In genomic region chr19:10766681-10767201, GRCh38 we compare ENCODE assay signal across 9 cellular contexts. TPM values are rescaled to one million over a fixed set of nuclear protein-coding genes. Genes with fewer than 3 reads are reported as not detected.
DNase-seq lines count a peak whose midpoint lies in the region; ATAC-seq, FAIRE-seq and TF ChIP-seq lines count a peak whose summit lies in the region.
"Had no signal": no experiment of that assay in that cellular context is flagged by ENCODE, and none has a peak within 500 bp of the region (broad histone marks: within the 10 kb centered on the region; RNA-seq: fewer than 3 reads in every experiment).

No MANE protein-coding gene starts in this region.

- no peak overlapping the region for H3K4me2 ChIP-seq in K562 (ENCODE audit: insufficient read depth, low read length)

- H3K36me3 Mint-ChIP-seq in activated naive CD4-positive, alpha-beta T cell treated with anti-CD3 and anti-CD28 coated beads, Interleukin-2, amount 10 ng/mL, durations not matched to agents 7 days and 5 days: peaks cover 50% of the 10 kb centered on the region
- H3K36me3 Mint-ChIP-seq in type B pancreatic cell: peaks cover 6% of the 10 kb centered on the region

- H3K9me3 ChIP-seq in K562 (replicated peaks; ENCODE audit: control insufficient read depth, insufficient read depth, low read depth, low read length) (no peaks in the 10 kb centered on the region), left lung (no peaks in the 10 kb centered on the region)

- peak overlapping the region in 1 of 2 experiments; percentile 79; a peak in 2 of 4 replicates for H3K9ac ChIP-seq in K562 (ENCODE audit: insufficient read depth in 1 of 2, low read depth in 2 of 2, low read length in 2 of 2)

- FAIRE-seq in K562 (lab: Jason Lieb, UNC): no peak

- intact Hi-C loops in K562 (cut with micrococcal nuclease) (no loop called here), left lung (cut with DNase I) (no loop called here)

- CTCF ChIA-PET in activated naive CD4-positive, alpha-beta T cell treated with anti-CD3 and anti-CD28 coated beads, Interleukin-2, amount 10 ng/mL, durations not matched to agents 7 days and 5 days (lab: Charles Lee): interaction anchor here (1.3 to 1.5 kb wide), 2 partner anchors 48 to 50 kb away, joined by 3 to 9 read pairs; partner anchors contain the start of gene DNM2
- CTCF ChIA-PET in K562 (lab: Yijun Ruan, JAX; ENCODE audit: low intra/inter-chr PET ratio): interaction anchor here (0.7 kb wide), 1 partner anchor 111 kb away, joined by 3 read pairs; no protein-coding TSS in a partner anchor

- peaks cover 32% of the 10 kb centered on the region; the same call in 1 of the 2 replicates for H4K20me1 ChIP-seq in K562 (replicated peaks; ENCODE audit: control insufficient read depth, insufficient read depth, low read length)

- H3K27me3 ChIP-seq in K562 (ENCODE audit: control insufficient read depth in 2 of 2, insufficient read depth in 2 of 2, low read length in 2 of 2) (no peaks in the 10 kb centered on the region), left lung (no peaks in the 10 kb centered on the region)

- peaks cover 73% of the 10 kb centered on the region for H3K79me2 ChIP-seq in K562 (ENCODE audit: control insufficient read depth, insufficient read depth, low read length)

- peaks cover 64% of the 10 kb centered on the region for H3K4me1 Mint-ChIP-seq in activated naive CD4-positive, alpha-beta T cell treated with anti-CD3 and anti-CD28 coated beads, Interleukin-2, amount 10 ng/mL, durations not matched to agents 7 days and 5 days
- H3K4me1 Mint-ChIP-seq in type B pancreatic cell (ENCODE audit: unreplicated experiment): peaks cover 7% of the 10 kb centered on the region

- no TSS peak for BruUV-seq in K562 (replicated peaks; lab: Mats Ljungman, UMichigan)

- TF ChIP-seq RAD21 in K562 (CRISPR knock-in tag; conservative IDR thresholded peaks at IDR 0.05 in 1 of 2, IDR thresholded peaks at IDR 0.05 in 1 of 2): no peak

- POLR2A ChIA-PET in K562 (lab: Yijun Ruan, JAX): interaction anchor here (0.8 to 1.2 kb wide), 3 partner anchors 10 to 28 kb away, joined by 3 to 4 read pairs (median 3); no protein-coding TSS in a partner anchor

- H3K9me3 Mint-ChIP-seq in activated naive CD4-positive, alpha-beta T cell treated with anti-CD3 and anti-CD28 coated beads, Interleukin-2, amount 10 ng/mL, durations not matched to agents 7 days and 5 days: no peaks in the 10 kb centered on the region
- no peaks in the 10 kb centered on the region for H3K9me3 Mint-ChIP-seq in type B pancreatic cell
- H3K9me3 Mint-ChIP-seq: CD4-positive, CD25-positive, alpha-beta regulatory T cell had no signal

- no peak for TF ChIP-seq EP300 in K562 (IDR thresholded peaks at IDR 0.05; ENCODE audit: low read length)

- H2AFZ ChIP-seq in K562 (ENCODE audit: low read depth, low read length): no peak overlapping the region

- 83% methylated on average over 7 of the region's 10 CpGs for WGBS in K562 (ENCODE audit: insufficient coverage, low coverage, missing lambda C conversion rate)

- peak overlapping the region; percentile 70 for H3K27ac Mint-ChIP-seq in activated naive CD4-positive, alpha-beta T cell treated with anti-CD3 and anti-CD28 coated beads, Interleukin-2, amount 10 ng/mL, durations not matched to agents 7 days and 5 days
- H3K27ac Mint-ChIP-seq in type B pancreatic cell: peak overlapping the region; percentile 59

- H3K4me3 Mint-ChIP-seq in activated naive CD4-positive, alpha-beta T cell treated with anti-CD3 and anti-CD28 coated beads, Interleukin-2, amount 10 ng/mL, durations not matched to agents 7 days and 5 days: no peak overlapping the region
- H3K4me3 Mint-ChIP-seq in type B pancreatic cell: no peak overlapping the region
- H3K4me3 Mint-ChIP-seq: CD4-positive, CD25-positive, alpha-beta regulatory T cell had no signal

- DNase-seq in activated naive CD4-positive, alpha-beta T cell treated with anti-CD3 and anti-CD28 coated beads, Interleukin-2, amount 10 ng/mL, durations not matched to agents 7 days and 5 days: no peak
- no peak for DNase-seq in activated naive CD4-positive, alpha-beta T cell treated with Interleukin-2 at 50 U/mL for 16 hours
- DNase-seq in K562 (ENCODE audit: extremely low read depth in 1 of 4, low spot score in 3 of 4) (no peak), left lung (no peak), type B pancreatic cell (ENCODE audit: extremely low spot score, unreplicated experiment) (no peak), iPS-NIHi11 (ENCODE audit: low spot score) (no peak), OCI-M2 (lab: John Stamatoyannopoulos, UW; ENCODE audit: unreplicated experiment) (no peak)
- DNase-seq: CD4-positive, CD25-positive, alpha-beta regulatory T cell had no signal

- peaks cover 77% of the 10 kb centered on the region; the same call in 2 of the 3 replicates for H3K36me3 ChIP-seq in K562 (ENCODE audit: control insufficient read depth, insufficient read depth, low read length)
- peaks cover 0 to 36% of the 10 kb centered on the region in 2 donors for H3K36me3 ChIP-seq in left lung

- H3K27ac ChIP-seq in K562 (ENCODE audit: extremely low read depth, low read depth, low read length) (no peak overlapping the region), left lung (peak overlapping the region; percentile 35 to 53)

- no peaks in the 10 kb centered on the region for H3K27me3 Mint-ChIP-seq in activated naive CD4-positive, alpha-beta T cell treated with anti-CD3 and anti-CD28 coated beads, Interleukin-2, amount 10 ng/mL, durations not matched to agents 7 days and 5 days
- no peaks in the 10 kb centered on the region for H3K27me3 Mint-ChIP-seq in type B pancreatic cell
- H3K27me3 Mint-ChIP-seq: CD4-positive, CD25-positive, alpha-beta regulatory T cell had no signal

- no peak for TF ChIP-seq POLR2A in K562 (conservative IDR thresholded peaks at IDR 0.05)

- in situ Hi-C loops in K562 (cut with MboI): no loop called here

- H3K4me3 ChIP-seq in K562 (no peak overlapping the region), left lung (no peak overlapping the region)

- H3K9me1 ChIP-seq in K562 (ENCODE audit: control insufficient read depth, insufficient read depth, low read length): peaks cover 8% of the 10 kb centered on the region

- ATAC-seq in K562 (no peak), left lung (peak; percentile 39), HG02571 (IDR thresholded peaks at IDR 0.05; ENCODE audit: unreplicated experiment) (no peak)

- TF ChIP-seq CTCF in K562 (IDR thresholded peaks at IDR 0.05 in 2 of 3, conservative IDR thresholded peaks at IDR 0.05 in 1 of 3; ENCODE audit: insufficient read depth in 2 of 3, low read depth in 1 of 3, low read length in 3 of 3) (no peak), left lung (IDR thresholded peaks at IDR 0.05) (no peak), type B pancreatic cell (conservative IDR thresholded peaks at IDR 0.05) (no peak)

- H3K4me1 ChIP-seq in K562 (replicated peaks in 1 of 2; ENCODE audit: control insufficient read depth in 2 of 2, insufficient read depth in 2 of 2, low read length in 2 of 2): peaks cover 9 to 32% of the 10 kb centered on the region in 2 experiments; a peak in 4 of 5 replicates
- H3K4me1 ChIP-seq in left lung: peaks cover 41 to 86% of the 10 kb centered on the region in 2 donors

TF ChIP-seq in K562, 482 proteins besides CTCF, POLR2A, EP300 and RAD21:
- peak; percentile 38; the same call in 1 of the 2 replicates for TF ChIP-seq POLR2G (IDR thresholded peaks at IDR 0.05; ENCODE audit: low read depth, low read length)
- TF ChIP-seq HBP1 (CRISPR knock-in tag; IDR thresholded peaks at IDR 0.05): no peak

RNA-seq across cellular contexts. Expression of gene DNM2, which starts 48.9 kb away (rescaled TPM):
- total RNA-seq in K562 (2011; cell fraction: chromatin; rRNA removed; ENCODE audit: low replicate concordance): 612 and 1,251 TPM in 2 replicates
- total RNA-seq in K562 (2011; cell fraction: nucleolus; rRNA removed): 540 and 557 TPM in 2 replicates
- 513 and 610 TPM in 2 replicates for total RNA-seq in K562 (2011; cell fraction: nucleoplasm; rRNA removed)
- total RNA-seq in K562 (2014; rRNA removed): 77.1 and 94.4 TPM in 2 replicates
- 53.2 and 53.5 TPM in 2 replicates for total RNA-seq in K562 (2014; rRNA removed; fragmentation: Illumina TruSeq; extraction: Trizol)
- 66.6 and 67.2 TPM in 2 replicates for total RNA-seq in K562 (2015; rRNA removed; fragmentation: Illumina TruSeq; extraction: Trizol)
- total RNA-seq in K562 (2021): 153 and 161 TPM in 2 replicates
- polyA plus RNA-seq in K562 (2011; rRNA removed): 72.6 and 122 TPM in 2 replicates
- polyA plus RNA-seq in K562 (2011; cell fraction: cytosol; rRNA removed): 66.0 and 77.5 TPM in 2 replicates
- 343 and 372 TPM in 2 replicates for polyA plus RNA-seq in K562 (2011; cell fraction: nucleus; rRNA removed)
- 121 and 177 TPM in 2 replicates for polyA plus RNA-seq in K562 (2012)
- 93.5 and 112 TPM in 2 replicates for polyA plus RNA-seq in K562 (2014; fragmentation: Illumina TruSeq; extraction: Trizol)
- 1 to 10 TPM; 2.2 to 2.4 TPM for polyA plus RNA-seq in K562 (2014; fragmentation: Nextera tagmentation; extraction: Ambion mirVana)
- polyA plus RNA-seq in K562 (2014; rRNA removed): 88.8 and 104 TPM in 2 replicates
- 138 and 139 TPM in 2 replicates for polyA minus RNA-seq in K562 (2011; rRNA and poly(A)+ RNA removed)
- polyA minus RNA-seq in K562 (2011; cell fraction: cytosol; rRNA and poly(A)+ RNA removed): 108 and 150 TPM in 2 replicates
- polyA minus RNA-seq in K562 (2011; cell fraction: nucleus; rRNA and poly(A)+ RNA removed): 314 and 488 TPM in 2 replicates
- total RNA-seq in left lung: 100 to 1,000 TPM; 195 to 268 TPM
- total RNA-seq in type B pancreatic cell (ENCODE audit: low replicate concordance): 119 and 123 TPM in 2 replicates
